8 cellular contexts compared by ENCODE assay signal in genomic region chr10:69089638-69090599, GRCh38. TPM values are rescaled to one million over a fixed set of nuclear protein-coding genes. Genes with fewer than 3 reads are reported as not detected.
DNase-seq lines count a peak whose midpoint lies in the region; ATAC-seq and TF ChIP-seq lines count a peak whose summit lies in the region.

No MANE protein-coding gene starts in this region.

- H3K9me3 ChIP-seq in osteoblast (ENCODE audit: low read depth, low read length) (no peaks in the 10 kb centered on the region), upper lobe of left lung (no peaks in the 10 kb centered on the region)

- 36 to 43% methylated on average over 16 of the region's 16 CpGs for WGBS in upper lobe of left lung, 2 donors

- H3K36me3 ChIP-seq in osteoblast (ENCODE audit: insufficient read depth, low read length): peaks cover 9% of the 10 kb centered on the region
- H3K36me3 ChIP-seq in upper lobe of left lung: no peaks in the 10 kb centered on the region

- peak in 3 of 4 donors; percentile 35 to 71 (median 58) for TF ChIP-seq POLR2A in upper lobe of left lung (IDR thresholded peaks at IDR 0.05)

- peaks cover 65 to 67% of the 10 kb centered on the region in 2 donors for H3K36me3 Mint-ChIP-seq in CD14-positive monocyte
- H3K36me3 Mint-ChIP-seq in T-helper 1 cell treated with Interleukin-12 subunit alpha and Interleukin-12 subunit beta and Interleukin-4 antibody, amounts not matched to agents 30 μg/mL and 1 μg/mL, for 36 hours (ENCODE audit: low read depth): peaks cover 26% of the 10 kb centered on the region

- H3K4me2 ChIP-seq in osteoblast (ENCODE audit: insufficient read depth, low read length): peak overlapping the region; percentile 83

- peaks cover 50% of the 10 kb centered on the region for H3K4me1 Mint-ChIP-seq in CD14-positive monocyte
- peaks cover 52% of the 10 kb centered on the region for H3K4me1 Mint-ChIP-seq in T-helper 1 cell treated with Interleukin-12 subunit alpha and Interleukin-12 subunit beta and Interleukin-4 antibody, amounts not matched to agents 30 μg/mL and 1 μg/mL, for 36 hours (ENCODE audit: low read depth)

- peak in 1 of 4 donors; percentile 24 for TF ChIP-seq EP300 in upper lobe of left lung (IDR thresholded peaks at IDR 0.05)

- H3K27ac Mint-ChIP-seq in CD14-positive monocyte: peak overlapping the region; percentile 97 to 100 (median 99)
- peak overlapping the region; percentile 96 for H3K27ac Mint-ChIP-seq in T-helper 1 cell treated with Interleukin-12 subunit alpha and Interleukin-12 subunit beta and Interleukin-4 antibody, amounts not matched to agents 30 μg/mL and 1 μg/mL, for 36 hours

- DNase-seq in CD14-positive monocyte (ENCODE audit: low spot score) (peak; percentile 60), osteoblast (ENCODE audit: insufficient read length, low spot score, missing footprints) (no peak), upper lobe of left lung (peak in 1 of 2 donors; percentile 68), NCI-H1092 treated with DMSO at 0.1 percent for 48 hours (lab: John Stamatoyannopoulos, UW) (no peak), left lobe of liver (ENCODE audit: low spot score) (no peak)

- peaks cover 68% of the 10 kb centered on the region for H3K79me2 ChIP-seq in osteoblast (ENCODE audit: insufficient read depth, low read length)

- peaks cover 0 to 2% (median 2%) of the 10 kb centered on the region in 3 donors for H3K27me3 Mint-ChIP-seq in CD14-positive monocyte (ENCODE audit: low read depth in 3 of 3)
- H3K27me3 Mint-ChIP-seq in T-helper 1 cell treated with Interleukin-12 subunit alpha and Interleukin-12 subunit beta and Interleukin-4 antibody, amounts not matched to agents 30 μg/mL and 1 μg/mL, for 36 hours (ENCODE audit: low read depth): no peaks in the 10 kb centered on the region

- H3K27me3 ChIP-seq in osteoblast (ENCODE audit: insufficient read depth, low read length) (no peaks in the 10 kb centered on the region), upper lobe of left lung (no peaks in the 10 kb centered on the region)

- TF ChIP-seq CTCF in CD14-positive monocyte (IDR thresholded peaks at IDR 0.05) (no peak), osteoblast (IDR thresholded peaks at IDR 0.05; ENCODE audit: extremely low read depth, low read depth, low read length) (no peak), upper lobe of left lung (IDR thresholded peaks at IDR 0.05) (no peak)

- intact Hi-C loops in CD14-positive monocyte (cut with micrococcal nuclease): loop anchor here in 1 of 2 donors (2.0 to 5.0 kb wide), 2 partner anchors 43 to 83 kb away; no protein-coding TSS in a partner anchor

- H2AFZ ChIP-seq in osteoblast (ENCODE audit: low read length): no peak overlapping the region

- peak overlapping the region; percentile 90 to 99 for H3K4me3 Mint-ChIP-seq in CD14-positive monocyte
- H3K4me3 Mint-ChIP-seq in T-helper 1 cell treated with Interleukin-12 subunit alpha and Interleukin-12 subunit beta and Interleukin-4 antibody, amounts not matched to agents 30 μg/mL and 1 μg/mL, for 36 hours: peak overlapping the region; percentile 86

- H3K9me3 Mint-ChIP-seq in CD14-positive monocyte: peaks cover 0 to 11% (median 4%) of the 10 kb centered on the region in 7 donors
- H3K9me3 Mint-ChIP-seq in T-helper 1 cell treated with Interleukin-12 subunit alpha and Interleukin-12 subunit beta and Interleukin-4 antibody, amounts not matched to agents 30 μg/mL and 1 μg/mL, for 36 hours: no peaks in the 10 kb centered on the region

- H3K27ac ChIP-seq in angular gyrus (ENCODE audit: low read depth, low read length): peak overlapping the region; percentile 44
- H3K27ac ChIP-seq in osteoblast (ENCODE audit: low read depth, low read length): peak overlapping the region; percentile 98
- peak overlapping the region; percentile 92 to 96 (median 94) for H3K27ac ChIP-seq in upper lobe of left lung

- peak overlapping the region; percentile 77 for H3K4me3 ChIP-seq in osteoblast (ENCODE audit: insufficient read depth, low read length)
- H3K4me3 ChIP-seq in upper lobe of left lung: peak overlapping the region in 3 of 4 donors; percentile 46 to 52 (median 49)

- peak; percentile 37 for ATAC-seq in GM21723 (IDR thresholded peaks at IDR 0.05; ENCODE audit: unreplicated experiment)
- ATAC-seq in upper lobe of left lung (ENCODE audit: low FRiP score in 2 of 2): peak; percentile 38 to 76
- no peak for ATAC-seq in left lobe of liver

- peaks cover 41% of the 10 kb centered on the region for H3K4me1 ChIP-seq in osteoblast (ENCODE audit: insufficient read depth, low read length)
- peaks cover 18 to 47% (median 26%) of the 10 kb centered on the region in 4 donors for H3K4me1 ChIP-seq in upper lobe of left lung

- peaks cover 22% of the 10 kb centered on the region for H4K20me1 ChIP-seq in osteoblast (ENCODE audit: insufficient read depth, low read length)

RNA-seq across cellular contexts. Expression of gene SRGN, which starts 2.0 kb away (rescaled TPM):
- polyA plus RNA-seq in CD14-positive monocyte: 1,000 to 10,000 TPM; 1,724 to 1,859 TPM
- total RNA-seq in osteoblast: 344 and 474 TPM in 2 replicates
- 100 to 1,000 TPM in 5 of 6 donors, 10 to 100 TPM in 1; 96.4 to 326 (median 203) TPM for total RNA-seq in upper lobe of left lung
- 29.1 TPM for total RNA-seq in left lobe of liver

RNA-seq across cellular contexts. Expression of gene VPS26A, which starts 34.1 kb away (rescaled TPM):
- polyA plus RNA-seq in CD14-positive monocyte: 10 to 100 TPM; 42.1 to 58.3 TPM
- 41.3 and 56.3 TPM in 2 replicates for total RNA-seq in osteoblast
- 10 to 100 TPM; 18.9 to 57.7 (median 40.9) TPM for total RNA-seq in upper lobe of left lung
- total RNA-seq in left lobe of liver: 15.1 TPM

Comparison
In these comparisons a context has a peak if more than half of its experiments do, and no peak if none do; other contexts are left out.
1. H3K27ac ChIP-seq: peak in every context shown above with its lines; median percentile 98 in osteoblast; 94 in upper lobe of left lung; 44 in angular gyrus.